ENCODE assay signal across 8 cellular contexts in genomic region chr7:71735961-71736556, GRCh38.
DNase-seq lines count a peak whose midpoint lies in the region; ATAC-seq, FAIRE-seq and TF ChIP-seq lines count a peak whose summit lies in the region.

No MANE protein-coding gene starts in this region.

- no peaks in the 10 kb centered on the region for H4K20me1 ChIP-seq in PC-9 (ENCODE audit: insufficient read depth)

- H3K27ac ChIP-seq in PC-9 = no peak overlapping the region
- H3K27ac ChIP-seq in right cardiac atrium (ENCODE audit: low read length) = no peak overlapping the region

- H3K9me3 ChIP-seq in PC-9 (ENCODE audit: insufficient read depth, low read depth) (no peaks in the 10 kb centered on the region), right cardiac atrium (ENCODE audit: control insufficient read depth, low read length) (no peaks in the 10 kb centered on the region)

- no peaks in the 10 kb centered on the region for H3K36me3 ChIP-seq in PC-9 (ENCODE audit: low read depth)

- peak; percentile 81 for TF ChIP-seq CTCF in PC-9 (conservative IDR thresholded peaks at IDR 0.05)

- 37% methylated on average over 7 of the region's 7 CpGs for WGBS in right cardiac atrium

- CTCF ChIA-PET in PC-9 (lab: Charles Lee) = no interaction called here

- H3K27me3 ChIP-seq in PC-9 (ENCODE audit: insufficient read depth, low read depth) = peaks cover 25% of the 10 kb centered on the region
- H3K27me3 ChIP-seq in right cardiac atrium (ENCODE audit: control insufficient read depth, insufficient read depth) = no peaks in the 10 kb centered on the region

- intact Hi-C loops in PC-9 (cut with micrococcal nuclease; ENCODE audit: unreplicated experiment) = loop anchor here (1.0 kb wide), 1 partner anchor 879 kb away; no protein-coding TSS in a partner anchor
- intact Hi-C loops in right cardiac atrium (cut with DNase I) = no loop called here

- no peaks in the 10 kb centered on the region for H3K9me2 ChIP-seq in PC-9 (ENCODE audit: insufficient read depth)

- H3K4me2 ChIP-seq in PC-9 = no peak overlapping the region

- FAIRE-seq in HTR-8/SVneo (lab: Jason Lieb, UNC) = no peak

- POLR2A ChIA-PET in PC-9 (lab: Charles Lee; ENCODE audit: unreplicated experiment) = no interaction called here

- H3K4me1 ChIP-seq in PC-9 (replicated peaks; ENCODE audit: insufficient read depth) (no peaks in the 10 kb centered on the region), right cardiac atrium (ENCODE audit: control insufficient read depth, insufficient read depth, low read length) (no peaks in the 10 kb centered on the region)

- H3F3A ChIP-seq in PC-9 (ENCODE audit: insufficient read depth, low read depth) = no peaks in the 10 kb centered on the region

- H3K4me3 ChIP-seq in PC-9 (no peak overlapping the region), right cardiac atrium (ENCODE audit: low read length) (no peak overlapping the region)

- ATAC-seq in right cardiac atrium (peak; percentile 50 to 52), GM21367 (IDR thresholded peaks at IDR 0.05; ENCODE audit: unreplicated experiment) (no peak)

- H2AFZ ChIP-seq in PC-9 = no peak overlapping the region

- no peaks in the 10 kb centered on the region for H3K79me2 ChIP-seq in PC-9 (ENCODE audit: low read depth)

- BruUV-seq in PC-9 (replicated peaks; lab: Mats Ljungman, UMichigan) = no TSS peak

- peak; percentile 32 to 61 for DNase-seq in NCI-H2081 (lab: John Stamatoyannopoulos, UW)
- DNase-seq in NCI-H2081 treated with DMSO at 0.1 percent for 48 hours (lab: John Stamatoyannopoulos, UW) = no peak
- DNase-seq in HTR-8/SVneo (ENCODE audit: insufficient read length, low spot score) = peak; percentile 24
- peak in 1 of 2 experiments; percentile 51 for DNase-seq in PC-9
- DNase-seq in amniotic epithelial cell (ENCODE audit: low read depth) = peak; percentile 28
- peak in 2 of 3 donors; percentile 35 to 70 for DNase-seq in right cardiac atrium
- DNase-seq in putamen (ENCODE audit: low spot score) = peak; percentile 40
